In genomic region chr3:139935071-139935865, GRCh38 we compare ENCODE assay signal across 8 cellular contexts. TPM values are rescaled to one million over a fixed set of nuclear protein-coding genes. Genes with fewer than 3 reads are reported as not detected.
DNase-seq lines count a peak whose midpoint lies in the region; ATAC-seq and TF ChIP-seq lines count a peak whose summit lies in the region.

Gene CLSTN2 (plus strand): TSS chr3:139935185.

- H3K27ac ChIP-seq in DOHH2 (ENCODE audit: low read depth, low read length), result no peak within 1 kb of the TSS
- H3K27ac ChIP-seq in sigmoid colon, result peak within 1 kb of the TSS in 1 of 4 donors; percentile 22

- H3K9me2 ChIP-seq in DOHH2 (replicated peaks; ENCODE audit: control insufficient read depth, low read length), result no peaks in the 10 kb centered on the region

- H3F3A ChIP-seq in DOHH2 (ENCODE audit: control insufficient read depth, insufficient read depth), result no peaks in the 10 kb centered on the region

- no peak for TF ChIP-seq CTCF in DOHH2 (IDR thresholded peaks at IDR 0.05; ENCODE audit: low read depth, low read length, poor library complexity, severe bottlenecking)
- no peak for TF ChIP-seq CTCF in sigmoid colon (IDR thresholded peaks at IDR 0.05)

- H3K9ac ChIP-seq in iPS-15b (ENCODE audit: low read depth, low read length), result no peak within 1 kb of the TSS

- no peak within 1 kb of the TSS for H3K4me3 ChIP-seq in DOHH2 (ENCODE audit: low read length)
- H3K4me3 ChIP-seq in iPS-15b (ENCODE audit: low read depth, low read length), result peak within 1 kb of the TSS; percentile 57
- peak within 1 kb of the TSS; percentile 21 to 57 (median 48) for H3K4me3 ChIP-seq in sigmoid colon

- H3K4me1 ChIP-seq in DOHH2 (ENCODE audit: control insufficient read depth, low read length), result no peaks in the 10 kb centered on the region
- peaks cover 3% of the 10 kb centered on the region for H3K4me1 ChIP-seq in iPS-15b (ENCODE audit: control insufficient read depth, insufficient read depth, low read length)
- peaks cover 0 to 28% (median 22%) of the 10 kb centered on the region in 4 donors for H3K4me1 ChIP-seq in sigmoid colon

- H3K27me3 ChIP-seq in DOHH2 (ENCODE audit: control insufficient read depth, low read length) (peaks cover 22% of the 10 kb centered on the region), iPS-15b (ENCODE audit: control insufficient read depth, insufficient read depth, low read length) (peaks cover 52% of the 10 kb centered on the region), sigmoid colon (peaks cover 0 to 31% (median 14%) of the 10 kb centered on the region in 3 donors)

- H3K9me3 ChIP-seq in DOHH2 (ENCODE audit: control insufficient read depth, insufficient read depth, low read length), result no peaks in the 10 kb centered on the region
- no peaks in the 10 kb centered on the region for H3K9me3 ChIP-seq in iPS-15b (ENCODE audit: control insufficient read depth, insufficient read depth, low read length)
- no peaks in the 10 kb centered on the region for H3K9me3 ChIP-seq in sigmoid colon

- no peak for TF ChIP-seq POLR2A in sigmoid colon (IDR thresholded peaks at IDR 0.05)

- WGBS in sigmoid colon, 2 donors, result 1% methylated on average over 84 of the region's 84 CpGs

- peak within 1 kb of the TSS; percentile 17; the same call in 1 of the 2 replicates for H3K4me2 ChIP-seq in DOHH2 (ENCODE audit: low read length)

- DNase-seq in H4 (ENCODE audit: low spot score) (peak; percentile 65), NCI-H2171 (lab: John Stamatoyannopoulos, UW) (peak; percentile 88), astrocyte of the hippocampus (ENCODE audit: low read depth, low spot score) (peak; percentile 92), sigmoid colon (peak; percentile 79), epidermal melanocyte (ENCODE audit: insufficient read length, low spot score) (no peak)

- no peaks in the 10 kb centered on the region for H3K79me2 ChIP-seq in DOHH2 (ENCODE audit: control insufficient read depth, low read length)

- no peaks in the 10 kb centered on the region for H3K36me3 ChIP-seq in DOHH2 (ENCODE audit: control insufficient read depth, low read length)
- no peaks in the 10 kb centered on the region for H3K36me3 ChIP-seq in iPS-15b (ENCODE audit: control insufficient read depth, insufficient read depth, low read length)
- H3K36me3 ChIP-seq in sigmoid colon, result no peaks in the 10 kb centered on the region

- no peak for ATAC-seq in GM18502 (IDR thresholded peaks at IDR 0.05; ENCODE audit: poor library complexity, unreplicated experiment)

- no peaks in the 10 kb centered on the region for H4K20me1 ChIP-seq in DOHH2 (ENCODE audit: control insufficient read depth, insufficient read depth, low read depth, low read length)

- intact Hi-C loops in sigmoid colon (cut with DNase I), result loop anchor here (10.0 kb wide), 1 partner anchor 500 kb away; no protein-coding TSS in a partner anchor

- no peak for TF ChIP-seq EP300 in sigmoid colon (IDR thresholded peaks at IDR 0.05)

RNA-seq across cellular contexts. Expression of gene CLSTN2, which starts in this region (rescaled TPM):
- 3.9 and 4.1 TPM in 2 replicates for total RNA-seq in H4 (2014; rRNA removed; shearing (Covaris generic))
- total RNA-seq in sigmoid colon, result 1 to 10 TPM; 2.7 to 8.3 (median 5.6) TPM
- under 1 TPM; 0.23 to 0.64 (median 0.60) TPM for polyA plus RNA-seq in sigmoid colon
